ENCODE assay signal across 9 cellular contexts in genomic region chr19:13089139-13089856, GRCh38. TPM values are rescaled to one million over a fixed set of nuclear protein-coding genes. Genes with fewer than 3 reads are reported as not detected.
DNase-seq lines count a peak whose midpoint lies in the region; ATAC-seq and TF ChIP-seq lines count a peak whose summit lies in the region.
"Had no signal": no experiment of that assay in that cellular context is flagged by ENCODE, and none has a peak within 500 bp of the region (broad histone marks: within the 10 kb centered on the region; RNA-seq: fewer than 3 reads in every experiment).

No MANE protein-coding gene starts in this region.

- intact Hi-C loops in mucosa of descending colon (cut with DNase I, micrococcal nuclease) = no loop called here

- peak overlapping the region; percentile 32 for H3K27ac ChIP-seq in 22Rv1
- H3K27ac ChIP-seq: epithelial cell of prostate had no signal

- H3K4me3 ChIP-seq in mucosa of descending colon = no peak overlapping the region

- TF ChIP-seq CTCF in 22Rv1 (IDR thresholded peaks at IDR 0.05) = no peak
- TF ChIP-seq CTCF in GM12872 (IDR thresholded peaks at IDR 0.05; ENCODE audit: insufficient read depth, low read depth, low read length) = peak; percentile 75
- no peak for TF ChIP-seq CTCF in mucosa of descending colon (IDR thresholded peaks at IDR 0.05)

- H3K36me3 ChIP-seq in mucosa of descending colon (ENCODE audit: low read depth) = no peaks in the 10 kb centered on the region

- DNase-seq in activated CD4-positive, alpha-beta T cell treated with anti-CD3 and anti-CD28 coated beads, Interleukin-2, amount 50 U/mL, for 1 hour = peak; percentile 31
- DNase-seq in iPS-NIHi7 (ENCODE audit: extremely low spot score) (peak; percentile 60), NCI-H1048 (lab: John Stamatoyannopoulos, UW) (no peak), mucosa of descending colon (no peak)
- no peak for DNase-seq in stimulated activated CD4-positive, alpha-beta T cell treated with anti-CD3 and anti-CD28 coated beads, Interleukin-4, amount 100 ng/mL, for 1 hour

- peaks cover 7% of the 10 kb centered on the region for H3K4me1 ChIP-seq in mucosa of descending colon (ENCODE audit: low read depth)

- no peaks in the 10 kb centered on the region for H3K9me3 ChIP-seq in mucosa of descending colon

- ATAC-seq in HG02642 (IDR thresholded peaks at IDR 0.05; ENCODE audit: poor library complexity, unreplicated experiment) = no peak
- ATAC-seq in mucosa of descending colon = no peak

RNA-seq across cellular contexts. Expression of gene LYL1, which starts 13.4 kb away (rescaled TPM):
- 1 to 10 TPM; 1.7 to 7.6 (median 4.7) TPM for total RNA-seq in mucosa of descending colon

RNA-seq across cellular contexts. Expression of gene TRMT1, which starts 27.2 kb away (rescaled TPM):
- total RNA-seq in mucosa of descending colon = 10 to 100 TPM; 26.6 to 37.9 (median 30.0) TPM

RNA-seq across cellular contexts. Expression of gene NACC1, which starts 28.8 kb away (rescaled TPM):
- total RNA-seq in mucosa of descending colon = 10 to 100 TPM; 42.2 to 58.9 (median 54.1) TPM

Comparison
In these comparisons a context has a peak if more than half of its experiments do, and no peak if none do; other contexts are left out.
1. DNase-seq: peak in activated CD4-positive, alpha-beta T cell treated with anti-CD3 and anti-CD28 coated beads, Interleukin-2, amount 50 U/mL, for 1 hour (single experiment) and iPS-NIHi7 (single experiment); none in NCI-H1048 (single experiment), mucosa of descending colon (0 of 3) and stimulated activated CD4-positive, alpha-beta T cell treated with anti-CD3 and anti-CD28 coated beads, Interleukin-4, amount 100 ng/mL, for 1 hour (single experiment).